In genomic region chr1:207625504-207626071, GRCh38 we compare ENCODE assay signal across 7 cellular contexts. TPM values are rescaled to one million over a fixed set of nuclear protein-coding genes. Genes with fewer than 3 reads are reported as not detected.
"Had no signal": no experiment of that assay in that cellular context is flagged by ENCODE, and none has a peak within 500 bp of the region (broad histone marks: within the 10 kb centered on the region; RNA-seq: fewer than 3 reads in every experiment).

No MANE protein-coding gene starts in this region.

RNA-seq across cellular contexts. Expression of gene CR1L, which starts 19.3 kb away (rescaled TPM):
- total RNA-seq: GM23248, H4, H7, HepG2, HFFc6, HT1080 had no signal
- polyA plus RNA-seq: GM23248, HepG2, IgD-negative memory B cell had no signal
